ENCODE assay signal across 10 cellular contexts in genomic region chr6:2845880-2846208, GRCh38. TPM values are rescaled to one million over a fixed set of nuclear protein-coding genes. Genes with fewer than 3 reads are reported as not detected.
DNase-seq lines count a peak whose midpoint lies in the region; ATAC-seq and TF ChIP-seq lines count a peak whose summit lies in the region.
"Had no signal": no experiment of that assay in that cellular context is flagged by ENCODE, and none has a peak within 500 bp of the region (broad histone marks: within the 10 kb centered on the region; RNA-seq: fewer than 3 reads in every experiment).

No MANE protein-coding gene starts in this region.

- H3K4me1 ChIP-seq in RWPE2 (ENCODE audit: insufficient read depth, poor library complexity, severe bottlenecking) (peaks cover 13% of the 10 kb centered on the region), endocrine pancreas (ENCODE audit: control insufficient read depth, insufficient read depth, low read length) (no peaks in the 10 kb centered on the region)

- no peaks in the 10 kb centered on the region for H3K36me3 ChIP-seq in RWPE2 (ENCODE audit: low read depth)
- no peaks in the 10 kb centered on the region for H3K36me3 ChIP-seq in endocrine pancreas (ENCODE audit: control insufficient read depth, insufficient read depth, low read length)

- ATAC-seq in RWPE2 (ENCODE audit: low read depth): no peak
- no peak for ATAC-seq in stimulated activated memory B cell treated with anti-CD40 and anti-IgM and Interleukin-4, amounts not matched to agents 10 μg/mL and 1 μg/mL and 100 μg/mL, for 72 hours

- H3K36me3 Mint-ChIP-seq in activated CD4-positive, alpha-beta T cell treated with anti-CD3 and anti-CD28 coated beads, Interleukin-2, amount 10 ng/mL, durations not matched to agents 7 days and 5 days (ENCODE audit: low read depth): peaks cover 14% of the 10 kb centered on the region
- peaks cover 12% of the 10 kb centered on the region for H3K36me3 Mint-ChIP-seq in stimulated activated memory B cell treated with anti-CD40 and anti-IgM and Interleukin-4, amounts not matched to agents 10 μg/mL and 1 μg/mL and 100 μg/mL, for 72 hours

- no peak overlapping the region for H3K9ac ChIP-seq in endocrine pancreas (ENCODE audit: control insufficient read depth, insufficient read depth, low read length)

- no peaks in the 10 kb centered on the region for H3K27me3 Mint-ChIP-seq in activated CD4-positive, alpha-beta T cell treated with anti-CD3 and anti-CD28 coated beads, Interleukin-2, amount 10 ng/mL, durations not matched to agents 7 days and 5 days
- no peaks in the 10 kb centered on the region for H3K27me3 Mint-ChIP-seq in stimulated activated memory B cell treated with anti-CD40 and anti-IgM and Interleukin-4, amounts not matched to agents 10 μg/mL and 1 μg/mL and 100 μg/mL, for 72 hours

- H3K4me3 Mint-ChIP-seq in activated CD4-positive, alpha-beta T cell treated with anti-CD3 and anti-CD28 coated beads, Interleukin-2, amount 10 ng/mL, durations not matched to agents 7 days and 5 days: peak overlapping the region; percentile 44
- peak overlapping the region; percentile 58 for H3K4me3 Mint-ChIP-seq in stimulated activated memory B cell treated with anti-CD40 and anti-IgM and Interleukin-4, amounts not matched to agents 10 μg/mL and 1 μg/mL and 100 μg/mL, for 72 hours
- H3K4me3 Mint-ChIP-seq: endodermal cell had no signal

- DNase-seq in activated CD4-positive, alpha-beta T cell treated with anti-CD3 and anti-CD28 coated beads, Interleukin-2, amount 10 ng/mL, durations not matched to agents 7 days and 5 days: no peak
- no peak for DNase-seq in activated CD4-positive, alpha-beta T cell treated with anti-CD3 and anti-CD28 coated beads, Interleukin-2, amount 50 U/mL, for 1 hour
- DNase-seq in RWPE2 (ENCODE audit: low spot score) (no peak), DMS 273 treated with DMSO at 0.1 percent for 48 hours (lab: John Stamatoyannopoulos, UW) (no peak), HEK293T (ENCODE audit: extremely low spot score) (no peak), hippocampal formation (lab: John Stamatoyannopoulos, UW) (no peak)
- DNase-seq: NCI-H1048 had no signal

- no peaks in the 10 kb centered on the region for H3K27me3 ChIP-seq in RWPE2 (ENCODE audit: insufficient read depth, poor library complexity, severe bottlenecking)
- H3K27me3 ChIP-seq in endocrine pancreas (ENCODE audit: control insufficient read depth, insufficient read depth, low read length): no peaks in the 10 kb centered on the region

- H3K9me3 ChIP-seq in RWPE2 (ENCODE audit: severe bottlenecking): no peaks in the 10 kb centered on the region
- H3K9me3 ChIP-seq in endocrine pancreas (ENCODE audit: control insufficient read depth, low read length): no peaks in the 10 kb centered on the region

- peaks cover 59% of the 10 kb centered on the region for H3K4me1 Mint-ChIP-seq in activated CD4-positive, alpha-beta T cell treated with anti-CD3 and anti-CD28 coated beads, Interleukin-2, amount 10 ng/mL, durations not matched to agents 7 days and 5 days
- H3K4me1 Mint-ChIP-seq in stimulated activated memory B cell treated with anti-CD40 and anti-IgM and Interleukin-4, amounts not matched to agents 10 μg/mL and 1 μg/mL and 100 μg/mL, for 72 hours: peaks cover 61% of the 10 kb centered on the region

- peaks cover 10% of the 10 kb centered on the region for H3K9me3 Mint-ChIP-seq in activated CD4-positive, alpha-beta T cell treated with anti-CD3 and anti-CD28 coated beads, Interleukin-2, amount 10 ng/mL, durations not matched to agents 7 days and 5 days
- H3K9me3 Mint-ChIP-seq in stimulated activated memory B cell treated with anti-CD40 and anti-IgM and Interleukin-4, amounts not matched to agents 10 μg/mL and 1 μg/mL and 100 μg/mL, for 72 hours: peaks cover 10% of the 10 kb centered on the region
- H3K9me3 Mint-ChIP-seq: endodermal cell had no signal

- no peak for TF ChIP-seq CTCF in RWPE2 (IDR thresholded peaks at IDR 0.05; ENCODE audit: poor library complexity, severe bottlenecking)

- POLR2A ChIA-PET in activated CD4-positive, alpha-beta T cell treated with anti-CD3 and anti-CD28 coated beads, Interleukin-2, amount 10 ng/mL, durations not matched to agents 7 days and 5 days (lab: Charles Lee): interaction anchor here (0.6 to 1.2 kb wide), 4 partner anchors 55 to 213 kb away, joined by 3 to 6 read pairs (median 4); no protein-coding TSS in a partner anchor
- POLR2A ChIA-PET in HEK293T (lab: Yijun Ruan, JAX): interaction anchor here (0.6 to 1.9 kb wide), 2 partner anchors 87 to 144 kb away, joined by 3 to 16 read pairs; no protein-coding TSS in a partner anchor

- H3K4me3 ChIP-seq in RWPE2 (ENCODE audit: severe bottlenecking) (no peak overlapping the region), endocrine pancreas (ENCODE audit: control insufficient read depth, insufficient read depth, low read length) (peak overlapping the region; percentile 57)

- CTCF ChIA-PET in activated CD4-positive, alpha-beta T cell treated with anti-CD3 and anti-CD28 coated beads, Interleukin-2, amount 10 ng/mL, durations not matched to agents 7 days and 5 days (lab: Charles Lee): interaction anchor here (1.0 to 6.2 kb wide), 28 partner anchors 10 to 263 kb away, joined by 3 to 56 read pairs (median 6); partner anchors contain the start of gene RIPK1
- CTCF ChIA-PET in HEK293T (lab: Yijun Ruan, JAX): interaction anchor here (0.6 to 2.3 kb wide), 12 partner anchors 55 to 241 kb away, joined by 3 to 25 read pairs (median 5); no protein-coding TSS in a partner anchor

- H3K27ac ChIP-seq in RWPE2 (ENCODE audit: poor library complexity, severe bottlenecking): peak overlapping the region; percentile 32

- H3K27ac Mint-ChIP-seq in activated CD4-positive, alpha-beta T cell treated with anti-CD3 and anti-CD28 coated beads, Interleukin-2, amount 10 ng/mL, durations not matched to agents 7 days and 5 days: peak overlapping the region; percentile 44
- peak overlapping the region; percentile 71 for H3K27ac Mint-ChIP-seq in stimulated activated memory B cell treated with anti-CD40 and anti-IgM and Interleukin-4, amounts not matched to agents 10 μg/mL and 1 μg/mL and 100 μg/mL, for 72 hours

TF ChIP-seq in HEK293T, 16 proteins besides CTCF, POLR2A, EP300 and RAD21:
- TF ChIP-seq SP1 (IDR thresholded peaks at IDR 0.05) (no peak), BHLHE40 (IDR thresholded peaks at IDR 0.05; ENCODE audit: borderline replicate concordance) (no peak), HDGF (IDR thresholded peaks at IDR 0.05; ENCODE audit: borderline replicate concordance) (no peak), ELF4 (IDR thresholded peaks at IDR 0.05) (no peak), FOXM1 (IDR thresholded peaks at IDR 0.05; ENCODE audit: borderline replicate concordance) (no peak), L3MBTL2 (conservative IDR thresholded peaks at IDR 0.05) (no peak), FOXA1 (IDR thresholded peaks at IDR 0.05) (no peak), NFRKB (IDR thresholded peaks at IDR 0.05) (no peak)

RNA-seq across cellular contexts. Expression of gene SERPINB1, which starts 4.2 kb away (rescaled TPM):
- 10 to 100 TPM; 62.8 to 72.8 TPM for total RNA-seq in activated CD4-positive, alpha-beta T cell treated with anti-CD3 and anti-CD28 coated beads, Interleukin-2, amount 10 ng/mL, durations not matched to agents 7 days and 5 days

RNA-seq across cellular contexts. Expression of gene SERPINB9, which starts 57.3 kb away (rescaled TPM):
- total RNA-seq in activated CD4-positive, alpha-beta T cell treated with anti-CD3 and anti-CD28 coated beads, Interleukin-2, amount 10 ng/mL, durations not matched to agents 7 days and 5 days: 10 to 100 TPM; 40.2 to 49.4 TPM
